2 cellular contexts compared by ENCODE assay signal in genomic region chr12:75646329-75646940, GRCh38.
A peak's percentile ranks its signal among the peaks of the same experiment; 100 is the strongest.
TF ChIP-seq lines count a peak whose summit lies in the region.

No MANE protein-coding gene starts in this region.

TF ChIP-seq in GM23338, 12 proteins besides CTCF, POLR2A, EP300 and RAD21 (continued from another document):
- TF ChIP-seq, protein P1, sequence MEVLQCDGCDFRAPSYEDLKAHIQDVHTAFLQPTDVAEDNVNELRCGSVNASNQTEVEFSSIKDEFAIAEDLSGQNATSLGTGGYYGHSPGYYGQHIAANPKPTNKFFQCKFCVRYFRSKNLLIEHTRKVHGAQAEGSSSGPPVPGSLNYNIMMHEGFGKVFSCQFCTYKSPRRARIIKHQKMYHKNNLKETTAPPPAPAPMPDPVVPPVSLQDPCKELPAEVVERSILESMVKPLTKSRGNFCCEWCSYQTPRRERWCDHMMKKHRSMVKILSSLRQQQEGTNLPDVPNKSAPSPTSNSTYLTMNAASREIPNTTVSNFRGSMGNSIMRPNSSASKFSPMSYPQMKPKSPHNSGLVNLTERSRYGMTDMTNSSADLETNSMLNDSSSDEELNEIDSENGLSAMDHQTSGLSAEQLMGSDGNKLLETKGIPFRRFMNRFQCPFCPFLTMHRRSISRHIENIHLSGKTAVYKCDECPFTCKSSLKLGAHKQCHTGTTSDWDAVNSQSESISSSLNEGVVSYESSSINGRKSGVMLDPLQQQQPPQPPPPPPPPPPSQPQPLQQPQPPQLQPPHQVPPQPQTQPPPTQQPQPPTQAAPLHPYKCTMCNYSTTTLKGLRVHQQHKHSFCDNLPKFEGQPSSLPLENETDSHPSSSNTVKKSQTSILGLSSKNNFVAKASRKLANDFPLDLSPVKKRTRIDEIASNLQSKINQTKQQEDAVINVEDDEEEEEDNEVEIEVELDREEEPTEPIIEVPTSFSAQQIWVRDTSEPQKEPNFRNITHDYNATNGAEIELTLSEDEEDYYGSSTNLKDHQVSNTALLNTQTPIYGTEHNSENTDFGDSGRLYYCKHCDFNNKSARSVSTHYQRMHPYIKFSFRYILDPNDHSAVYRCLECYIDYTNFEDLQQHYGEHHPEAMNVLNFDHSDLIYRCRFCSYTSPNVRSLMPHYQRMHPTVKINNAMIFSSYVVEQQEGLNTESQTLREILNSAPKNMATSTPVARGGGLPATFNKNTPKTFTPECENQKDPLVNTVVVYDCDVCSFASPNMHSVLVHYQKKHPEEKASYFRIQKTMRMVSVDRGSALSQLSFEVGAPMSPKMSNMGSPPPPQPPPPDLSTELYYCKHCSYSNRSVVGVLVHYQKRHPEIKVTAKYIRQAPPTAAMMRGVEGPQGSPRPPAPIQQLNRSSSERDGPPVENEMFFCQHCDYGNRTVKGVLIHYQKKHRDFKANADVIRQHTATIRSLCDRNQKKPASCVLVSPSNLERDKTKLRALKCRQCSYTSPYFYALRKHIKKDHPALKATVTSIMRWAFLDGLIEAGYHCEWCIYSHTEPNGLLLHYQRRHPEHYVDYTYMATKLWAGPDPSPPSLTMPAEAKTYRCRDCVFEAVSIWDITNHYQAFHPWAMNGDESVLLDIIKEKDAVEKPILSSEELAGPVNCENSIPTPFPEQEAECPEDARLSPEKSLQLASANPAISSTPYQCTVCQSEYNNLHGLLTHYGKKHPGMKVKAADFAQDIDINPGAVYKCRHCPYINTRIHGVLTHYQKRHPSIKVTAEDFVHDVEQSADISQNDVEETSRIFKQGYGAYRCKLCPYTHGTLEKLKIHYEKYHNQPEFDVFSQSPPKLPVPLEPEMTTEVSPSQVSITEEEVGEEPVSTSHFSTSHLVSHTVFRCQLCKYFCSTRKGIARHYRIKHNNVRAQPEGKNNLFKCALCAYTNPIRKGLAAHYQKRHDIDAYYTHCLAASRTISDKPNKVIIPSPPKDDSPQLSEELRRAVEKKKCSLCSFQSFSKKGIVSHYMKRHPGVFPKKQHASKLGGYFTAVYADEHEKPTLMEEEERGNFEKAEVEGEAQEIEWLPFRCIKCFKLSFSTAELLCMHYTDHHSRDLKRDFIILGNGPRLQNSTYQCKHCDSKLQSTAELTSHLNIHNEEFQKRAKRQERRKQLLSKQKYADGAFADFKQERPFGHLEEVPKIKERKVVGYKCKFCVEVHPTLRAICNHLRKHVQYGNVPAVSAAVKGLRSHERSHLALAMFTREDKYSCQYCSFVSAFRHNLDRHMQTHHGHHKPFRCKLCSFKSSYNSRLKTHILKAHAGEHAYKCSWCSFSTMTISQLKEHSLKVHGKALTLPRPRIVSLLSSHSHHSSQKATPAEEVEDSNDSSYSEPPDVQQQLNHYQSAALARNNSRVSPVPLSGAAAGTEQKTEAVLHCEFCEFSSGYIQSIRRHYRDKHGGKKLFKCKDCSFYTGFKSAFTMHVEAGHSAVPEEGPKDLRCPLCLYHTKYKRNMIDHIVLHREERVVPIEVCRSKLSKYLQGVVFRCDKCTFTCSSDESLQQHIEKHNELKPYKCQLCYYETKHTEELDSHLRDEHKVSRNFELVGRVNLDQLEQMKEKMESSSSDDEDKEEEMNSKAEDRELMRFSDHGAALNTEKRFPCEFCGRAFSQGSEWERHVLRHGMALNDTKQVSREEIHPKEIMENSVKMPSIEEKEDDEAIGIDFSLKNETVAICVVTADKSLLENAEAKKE (CRISPR knock-in tag; IDR thresholded peaks at IDR 0.05) = no peak
- no peak for TF ChIP-seq EZH2 (IDR thresholded peaks at IDR 0.05; ENCODE audit: low read depth, unreplicated experiment)
- no peak for TF ChIP-seq POLR2AphosphoS5 (IDR thresholded peaks at IDR 0.05; ENCODE audit: low read depth)
- no peak for TF ChIP-seq CREB1 (CRISPR knock-in tag; IDR thresholded peaks at IDR 0.05; ENCODE audit: low read depth)
- no peak for TF ChIP-seq JUNB (IDR thresholded peaks at IDR 0.05; ENCODE audit: unreplicated experiment)
- no peak for TF ChIP-seq ETS1 (IDR thresholded peaks at IDR 0.05)
- TF ChIP-seq ZNF331 (CRISPR knock-in tag; IDR thresholded peaks at IDR 0.05; ENCODE audit: low read depth) = no peak
- no peak for TF ChIP-seq EZH2phosphoT487 (IDR thresholded peaks at IDR 0.05; ENCODE audit: unreplicated experiment)
- no peak for TF ChIP-seq REST (IDR thresholded peaks at IDR 0.05; ENCODE audit: unreplicated experiment)

TF ChIP-seq in K562, 482 proteins besides CTCF, POLR2A, EP300 and RAD21 (continued from another document):
- TF ChIP-seq, protein P2, sequence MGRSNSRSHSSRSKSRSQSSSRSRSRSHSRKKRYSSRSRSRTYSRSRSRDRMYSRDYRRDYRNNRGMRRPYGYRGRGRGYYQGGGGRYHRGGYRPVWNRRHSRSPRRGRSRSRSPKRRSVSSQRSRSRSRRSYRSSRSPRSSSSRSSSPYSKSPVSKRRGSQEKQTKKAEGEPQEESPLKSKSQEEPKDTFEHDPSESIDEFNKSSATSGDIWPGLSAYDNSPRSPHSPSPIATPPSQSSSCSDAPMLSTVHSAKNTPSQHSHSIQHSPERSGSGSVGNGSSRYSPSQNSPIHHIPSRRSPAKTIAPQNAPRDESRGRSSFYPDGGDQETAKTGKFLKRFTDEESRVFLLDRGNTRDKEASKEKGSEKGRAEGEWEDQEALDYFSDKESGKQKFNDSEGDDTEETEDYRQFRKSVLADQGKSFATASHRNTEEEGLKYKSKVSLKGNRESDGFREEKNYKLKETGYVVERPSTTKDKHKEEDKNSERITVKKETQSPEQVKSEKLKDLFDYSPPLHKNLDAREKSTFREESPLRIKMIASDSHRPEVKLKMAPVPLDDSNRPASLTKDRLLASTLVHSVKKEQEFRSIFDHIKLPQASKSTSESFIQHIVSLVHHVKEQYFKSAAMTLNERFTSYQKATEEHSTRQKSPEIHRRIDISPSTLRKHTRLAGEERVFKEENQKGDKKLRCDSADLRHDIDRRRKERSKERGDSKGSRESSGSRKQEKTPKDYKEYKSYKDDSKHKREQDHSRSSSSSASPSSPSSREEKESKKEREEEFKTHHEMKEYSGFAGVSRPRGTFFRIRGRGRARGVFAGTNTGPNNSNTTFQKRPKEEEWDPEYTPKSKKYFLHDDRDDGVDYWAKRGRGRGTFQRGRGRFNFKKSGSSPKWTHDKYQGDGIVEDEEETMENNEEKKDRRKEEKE (IDR thresholded peaks at IDR 0.05; ENCODE audit: borderline replicate concordance in 1 of 2, control insufficient read depth in 1 of 2, low read depth in 2 of 2, low read length in 1 of 2) = no peak
- 0 out of 2 replicates have a peak, but pooled peaks have one; percentile 19 for TF ChIP-seq CBFA2T2 (conservative IDR thresholded peaks at IDR 0.05)
